Comparison of ENCODE assay signal across 10 cellular contexts in the genomic region with DNA sequence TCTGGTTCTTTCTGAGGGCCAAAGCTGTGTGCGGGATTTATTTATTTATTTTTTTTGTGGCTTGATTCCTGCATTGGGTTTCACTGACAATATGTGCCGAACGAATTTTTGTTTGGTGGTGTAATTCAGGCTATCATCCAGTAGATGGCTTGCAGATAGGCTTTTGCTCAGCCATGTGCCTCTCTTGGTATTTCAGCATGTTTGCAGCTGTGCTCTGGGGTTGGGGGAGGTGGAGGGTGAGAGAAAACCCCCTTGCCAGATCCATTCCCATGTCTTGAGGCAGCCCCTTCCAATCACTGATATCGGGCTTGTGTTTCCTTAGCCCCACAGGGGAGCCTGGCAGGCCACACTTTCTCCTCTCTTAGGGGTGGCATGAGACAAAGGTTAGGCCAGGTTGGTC.
DNase-seq lines count a peak whose midpoint lies in the region; ATAC-seq and TF ChIP-seq lines count a peak whose summit lies in the region.
"Had no signal": no experiment of that assay in that cellular context is flagged by ENCODE, and none has a peak within 500 bp of the region (broad histone marks: within the 10 kb centered on the region; RNA-seq: fewer than 3 reads in every experiment).

No MANE protein-coding gene starts in this region.

- no peak for ATAC-seq in GM21576 (IDR thresholded peaks at IDR 0.05; ENCODE audit: unreplicated experiment)
- ATAC-seq in HG02970 (IDR thresholded peaks at IDR 0.05; ENCODE audit: low FRiP score, unreplicated experiment): no peak
- no peak for ATAC-seq in T-helper 17 cell
- ATAC-seq: esophagus mucosa had no signal

- no peak overlapping the region for H3K9ac ChIP-seq in adipocyte (ENCODE audit: low read length)

- H3K36me3 Mint-ChIP-seq in mesothelial cell of epicardium: peaks cover under 1% of the 10 kb centered on the region
- H3K36me3 Mint-ChIP-seq in T-helper 17 cell (ENCODE audit: low read depth): no peaks in the 10 kb centered on the region

- TF ChIP-seq CTCF in GM06990 (IDR thresholded peaks at IDR 0.05; ENCODE audit: insufficient read depth, low read length, poor library complexity, severe bottlenecking) (peak; percentile 50), mesothelial cell of epicardium (IDR thresholded peaks at IDR 0.05; ENCODE audit: unreplicated experiment) (peak; percentile 33)

- no peak for DNase-seq in GM06990 (ENCODE audit: extremely low read depth, insufficient read length)
- peak; percentile 32 for DNase-seq in HT1080 (ENCODE audit: low read depth)
- peak; percentile 48 for DNase-seq in adipocyte (ENCODE audit: low read depth)
- no peak for DNase-seq in mesothelial cell of epicardium (ENCODE audit: low spot score in 2 of 2, unreplicated experiment in 2 of 2)
- DNase-seq in NCI-H345 (lab: John Stamatoyannopoulos, UW): no peak
- DNase-seq in T-helper 17 cell: no peak

- H3K9me3 Mint-ChIP-seq in mesothelial cell of epicardium: peaks cover 68% of the 10 kb centered on the region

- H3K36me3 ChIP-seq in GM06990 (ENCODE audit: control insufficient read depth, insufficient read depth, low read length) (no peaks in the 10 kb centered on the region), adipocyte (ENCODE audit: control insufficient read depth, insufficient read depth, low read length, severe bottlenecking) (no peaks in the 10 kb centered on the region)
- H3K36me3 ChIP-seq: SJSA1 had no signal

- H3K4me3 ChIP-seq in GM06990 (replicated peaks; ENCODE audit: low read depth, low read length) (no peak overlapping the region), adipocyte (ENCODE audit: low read length) (no peak overlapping the region)
- H3K4me3 ChIP-seq: SJSA1 had no signal

- no peak overlapping the region for H3K4me3 Mint-ChIP-seq in mesothelial cell of epicardium
- H3K4me3 Mint-ChIP-seq in T-helper 17 cell: no peak overlapping the region

- H3K27ac Mint-ChIP-seq in mesothelial cell of epicardium: no peak overlapping the region
- no peak overlapping the region for H3K27ac Mint-ChIP-seq in T-helper 17 cell

- H3K27me3 ChIP-seq in GM06990 (replicated peaks; ENCODE audit: control insufficient read depth, insufficient read depth, low read length): no peaks in the 10 kb centered on the region
- no peaks in the 10 kb centered on the region for H3K27me3 ChIP-seq in adipocyte (replicated peaks; ENCODE audit: control insufficient read depth, insufficient read depth, low read length)
- H3K27me3 ChIP-seq: SJSA1 had no signal

- no peaks in the 10 kb centered on the region for H3K4me1 ChIP-seq in adipocyte (ENCODE audit: control insufficient read depth, insufficient read depth, low read length)
- H3K4me1 ChIP-seq: SJSA1 had no signal

- H3K9me3 ChIP-seq in adipocyte (ENCODE audit: control insufficient read depth, low read length) (peaks cover 48% of the 10 kb centered on the region), T-helper 17 cell (ENCODE audit: control insufficient read depth, low read length, poor library complexity, severe bottlenecking) (peaks cover 2% of the 10 kb centered on the region)
- H3K9me3 ChIP-seq: SJSA1 had no signal

- H3K4me1 Mint-ChIP-seq in mesothelial cell of epicardium (no peaks in the 10 kb centered on the region), T-helper 17 cell (no peaks in the 10 kb centered on the region)

- H3K27me3 Mint-ChIP-seq in mesothelial cell of epicardium (ENCODE audit: low read depth) (peaks cover 10% of the 10 kb centered on the region), T-helper 17 cell (no peaks in the 10 kb centered on the region)

Comparison
In these comparisons a context has a peak if more than half of its experiments do, and no peak if none do; other contexts are left out.
1. DNase-seq: peak in HT1080 (single experiment) and adipocyte (single experiment); none in GM06990 (single experiment), mesothelial cell of epicardium (0 of 2), NCI-H345 (single experiment) and T-helper 17 cell (0 of 3).